1 cellular context compared by ENCODE assay signal in genomic region chr4:23947826-23948225, GRCh38.
TF ChIP-seq lines count a peak whose summit lies in the region.

No MANE protein-coding gene starts in this region.

TF ChIP-seq in IMR-90, 13 proteins besides CTCF, POLR2A, EP300 and RAD21:
- TF ChIP-seq RFX5 (IDR thresholded peaks at IDR 0.05; ENCODE audit: low read depth, low read length) (no peak), NFE2L2 (IDR thresholded peaks at IDR 0.05; ENCODE audit: low read depth, low read length) (no peak), SMC3 (IDR thresholded peaks at IDR 0.05; ENCODE audit: low read depth, low read length) (no peak), MAZ (IDR thresholded peaks at IDR 0.05; ENCODE audit: borderline replicate concordance, low read depth, low read length) (no peak), CHD1 (IDR thresholded peaks at IDR 0.05; ENCODE audit: low read depth, low read length) (no peak), BHLHE40 (IDR thresholded peaks at IDR 0.05; ENCODE audit: low read depth, low read length) (no peak), FOS (IDR thresholded peaks at IDR 0.05; ENCODE audit: low read depth, low read length) (no peak), MAFK (IDR thresholded peaks at IDR 0.05; ENCODE audit: low read depth, low read length) (no peak), ELK1 (IDR thresholded peaks at IDR 0.05; ENCODE audit: borderline replicate concordance, low read depth, low read length) (no peak), MXI1 (IDR thresholded peaks at IDR 0.05; ENCODE audit: borderline replicate concordance, low read depth, low read length) (no peak), RCOR1 (IDR thresholded peaks at IDR 0.05; ENCODE audit: insufficient replicate concordance, low read length) (no peak), CEBPB (IDR thresholded peaks at IDR 0.05; ENCODE audit: low read depth, low read length) (no peak)
- TF ChIP-seq, protein P1, sequence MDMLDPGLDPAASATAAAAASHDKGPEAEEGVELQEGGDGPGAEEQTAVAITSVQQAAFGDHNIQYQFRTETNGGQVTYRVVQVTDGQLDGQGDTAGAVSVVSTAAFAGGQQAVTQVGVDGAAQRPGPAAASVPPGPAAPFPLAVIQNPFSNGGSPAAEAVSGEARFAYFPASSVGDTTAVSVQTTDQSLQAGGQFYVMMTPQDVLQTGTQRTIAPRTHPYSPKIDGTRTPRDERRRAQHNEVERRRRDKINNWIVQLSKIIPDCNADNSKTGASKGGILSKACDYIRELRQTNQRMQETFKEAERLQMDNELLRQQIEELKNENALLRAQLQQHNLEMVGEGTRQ (IDR thresholded peaks at IDR 0.05; ENCODE audit: low read depth, low read length): no peak
